ENCODE assay signal across 17 cellular contexts in the genomic region with DNA sequence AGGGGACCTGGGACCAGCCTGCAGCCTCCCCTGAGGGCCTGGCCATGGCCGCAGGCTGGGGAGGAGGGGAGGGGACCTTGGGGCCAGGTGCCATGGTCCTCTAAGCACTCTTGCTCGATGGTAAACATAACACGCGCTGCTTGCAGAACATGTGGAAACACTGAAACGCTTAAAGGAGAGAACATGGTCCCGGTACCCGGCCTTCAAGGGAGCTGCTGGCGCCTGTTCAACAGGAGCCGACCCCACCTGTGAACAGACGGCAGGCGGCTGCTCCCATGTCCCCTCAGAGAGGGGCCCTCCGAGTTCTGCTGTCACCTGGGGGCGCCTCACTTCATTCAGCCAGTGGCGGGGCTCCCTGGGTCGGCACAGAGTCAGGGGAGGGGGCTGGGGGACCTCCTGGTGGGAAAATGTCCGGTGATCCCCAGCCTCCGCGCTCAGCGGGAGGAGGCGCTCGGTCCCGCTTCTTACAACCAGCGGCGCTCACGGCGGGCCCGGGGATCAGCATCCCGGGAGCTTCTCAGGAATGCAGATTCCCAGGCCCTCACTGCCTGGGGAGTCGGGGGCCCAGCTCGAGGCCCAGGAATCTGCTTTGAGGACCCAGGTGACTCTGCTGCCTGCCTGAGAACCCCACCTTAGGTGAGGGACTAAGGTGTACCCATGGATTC. TPM values are rescaled to one million over a fixed set of nuclear protein-coding genes. Genes with fewer than 3 reads are reported as not detected.
A peak's percentile ranks its signal among the peaks of the same experiment; 100 is the strongest.
DNase-seq lines count a peak whose midpoint lies in the region; ATAC-seq and TF ChIP-seq lines count a peak whose summit lies in the region.
"Had no signal": no experiment of that assay in that cellular context is flagged by ENCODE, and none has a peak within 500 bp of the region (broad histone marks: within the 10 kb centered on the region; RNA-seq: fewer than 3 reads in every experiment).

No MANE protein-coding gene starts in this region.

- no peaks in the 10 kb centered on the region for H3K36me3 Mint-ChIP-seq in endodermal cell (ENCODE audit: low read depth)
- H3K36me3 Mint-ChIP-seq in CD8-positive, alpha-beta T cell, result no peaks in the 10 kb centered on the region
- H3K36me3 Mint-ChIP-seq: CD14-positive monocyte had no signal

- no peaks in the 10 kb centered on the region for H3K4me1 Mint-ChIP-seq in endodermal cell
- no peaks in the 10 kb centered on the region for H3K4me1 Mint-ChIP-seq in CD8-positive, alpha-beta T cell (ENCODE audit: low read depth)
- H3K4me1 Mint-ChIP-seq: CD14-positive monocyte had no signal

- no peak overlapping the region for H3K27ac Mint-ChIP-seq in endodermal cell
- H3K27ac Mint-ChIP-seq in CD8-positive, alpha-beta T cell, result no peak overlapping the region
- H3K27ac Mint-ChIP-seq: CD14-positive monocyte had no signal

- H3K36me3 ChIP-seq in HEK293 (ENCODE audit: control insufficient read depth in 2 of 2, insufficient read depth in 1 of 2, low read length in 2 of 2), result no peaks in the 10 kb centered on the region
- no peaks in the 10 kb centered on the region for H3K36me3 ChIP-seq in endodermal cell (ENCODE audit: control insufficient read depth, insufficient read depth, low read length)
- H3K36me3 ChIP-seq in aorta (ENCODE audit: control insufficient read depth in 1 of 2, insufficient read depth in 2 of 2, low read length in 1 of 2), result no peaks in the 10 kb centered on the region
- H3K36me3 ChIP-seq in CD8-positive, alpha-beta T cell (ENCODE audit: insufficient read depth, low read length), result no peaks in the 10 kb centered on the region
- H3K36me3 ChIP-seq: Peyer's patch had no signal

- DNase-seq in NCI-H1417 (lab: John Stamatoyannopoulos, UW) (peak in 2 of 3 experiments; percentile 58 to 74), NCI-H1417 treated with DMSO at 0.1 percent for 48 hours (lab: John Stamatoyannopoulos, UW) (no peak), COLO668 (lab: John Stamatoyannopoulos, UW; ENCODE audit: unreplicated experiment) (peak; percentile 31), endodermal cell (no peak), aorta (no peak)
- DNase-seq in CD8-positive, alpha-beta T cell, result no peak
- DNase-seq: EL, NCI-H1694 treated with DMSO at 0.1 percent for 48 hours, NCI-H526 treated with DMSO at 0.1 percent for 48 hours, Peyer's patch, Right ventricle myocardium superior, SK-N-SH, T-helper 1 cell had no signal

- H3K9me3 ChIP-seq in HEK293 (ENCODE audit: control insufficient read depth, insufficient read depth, low read depth, low read length), result no peaks in the 10 kb centered on the region
- H3K9me3 ChIP-seq in endodermal cell (ENCODE audit: control insufficient read depth, low read length), result no peaks in the 10 kb centered on the region
- no peaks in the 10 kb centered on the region for H3K9me3 ChIP-seq in aorta (ENCODE audit: control insufficient read depth, low read length)
- no peaks in the 10 kb centered on the region for H3K9me3 ChIP-seq in CD8-positive, alpha-beta T cell (ENCODE audit: low read length)
- H3K9me3 ChIP-seq: Peyer's patch, SK-N-SH had no signal

- POLR2A ChIA-PET in HEK293 (lab: Yijun Ruan, JAX), result no interaction called here
- POLR2A ChIA-PET in CD8-positive, alpha-beta T cell (lab: Charles Lee), result no interaction called here

- H3K4me1 ChIP-seq in HEK293 (ENCODE audit: control insufficient read depth, insufficient read depth, low read length) (no peaks in the 10 kb centered on the region; the same call in 1 of the 2 replicates), endodermal cell (ENCODE audit: control insufficient read depth, insufficient read depth, low read length) (peaks cover 5% of the 10 kb centered on the region), aorta (ENCODE audit: control insufficient read depth in 1 of 2, insufficient read depth in 2 of 2, low read length in 2 of 2) (no peaks in the 10 kb centered on the region)
- H3K4me1 ChIP-seq in CD8-positive, alpha-beta T cell (ENCODE audit: insufficient read depth, low read length), result no peaks in the 10 kb centered on the region
- H3K4me1 ChIP-seq: Peyer's patch had no signal

- H3K27ac ChIP-seq in HEK293 (ENCODE audit: extremely low read depth, low read depth, low read length) (no peak overlapping the region), endodermal cell (ENCODE audit: low read depth, low read length) (no peak overlapping the region), aorta (ENCODE audit: low read depth in 1 of 2, low read length in 2 of 2) (no peak overlapping the region)
- no peak overlapping the region for H3K27ac ChIP-seq in CD8-positive, alpha-beta T cell (ENCODE audit: low read depth, low read length)
- H3K27ac ChIP-seq: Peyer's patch had no signal

- TF ChIP-seq CTCF in HEK293 (tag by site-specific recombination; IDR thresholded peaks at IDR 0.05) (no peak), endodermal cell (conservative IDR thresholded peaks at IDR 0.05) (no peak)
- no peak for TF ChIP-seq CTCF in CD8-positive, alpha-beta T cell (IDR thresholded peaks at IDR 0.05)

- H3K9ac ChIP-seq in endodermal cell (ENCODE audit: extremely low read depth, low read length, poor library complexity, severe bottlenecking), result no peak overlapping the region
- H3K9ac ChIP-seq: SK-N-SH had no signal

- H3K4me3 ChIP-seq in HEK293 (ENCODE audit: low read depth, low read length) (no peak overlapping the region), endodermal cell (ENCODE audit: low read length) (no peak overlapping the region), aorta (ENCODE audit: low read length in 2 of 2) (no peak overlapping the region)
- H3K4me3 ChIP-seq in CD8-positive, alpha-beta T cell (ENCODE audit: low read depth, low read length), result no peak overlapping the region
- H3K4me3 ChIP-seq: K562, Peyer's patch had no signal

- intact Hi-C loops in aorta (cut with DNase I), result no loop called here
- intact Hi-C loops in CD8-positive, alpha-beta T cell (cut with DNase I, micrococcal nuclease), result no loop called here

- H3K4me3 Mint-ChIP-seq in endodermal cell, result peak overlapping the region; percentile 34
- H3K4me3 Mint-ChIP-seq in CD8-positive, alpha-beta T cell, result no peak overlapping the region

- H3K27me3 ChIP-seq in endodermal cell (ENCODE audit: control insufficient read depth, insufficient read depth, low read length, poor library complexity, severe bottlenecking), result peaks cover 18% of the 10 kb centered on the region
- no peaks in the 10 kb centered on the region for H3K27me3 ChIP-seq in aorta (ENCODE audit: control insufficient read depth in 1 of 2, insufficient read depth in 2 of 2, low read length in 1 of 2)
- H3K27me3 ChIP-seq in CD8-positive, alpha-beta T cell (ENCODE audit: insufficient read depth, low read length), result no peaks in the 10 kb centered on the region

- H3K9me3 Mint-ChIP-seq in endodermal cell, result no peaks in the 10 kb centered on the region
- no peaks in the 10 kb centered on the region for H3K9me3 Mint-ChIP-seq in CD8-positive, alpha-beta T cell

- ATAC-seq in aorta (ENCODE audit: low FRiP score) (no peak), HG03280 (IDR thresholded peaks at IDR 0.05; ENCODE audit: unreplicated experiment) (no peak)
- no peak for ATAC-seq in CD8-positive, alpha-beta T cell

- WGBS in endodermal cell (ENCODE audit: insufficient coverage in 1 of 2, insufficient read length in 1 of 2), 2 experiments, result 55 to 69% methylated on average over 6 to 29 of the region's 30 CpGs
- 5 to 7% methylated on average over 30 of the region's 30 CpGs for WGBS in aorta, 2 donors

- CTCF ChIA-PET in HEK293 (lab: Yijun Ruan, JAX), result interaction anchor here (0.6 kb wide), 4 partner anchors 14 to 259 kb away, joined by 3 to 5 read pairs (median 4); no protein-coding TSS in a partner anchor
- CTCF ChIA-PET in CD8-positive, alpha-beta T cell (lab: Charles Lee), result interaction anchor here (1.6 kb wide), 1 partner anchor 17 kb away, joined by 6 read pairs; no protein-coding TSS in a partner anchor

- peaks cover 10% of the 10 kb centered on the region for H3K27me3 Mint-ChIP-seq in endodermal cell (ENCODE audit: insufficient read depth)
- peaks cover 17% of the 10 kb centered on the region for H3K27me3 Mint-ChIP-seq in CD8-positive, alpha-beta T cell (ENCODE audit: low read depth)

TF ChIP-seq in HEK293, 187 proteins besides CTCF, POLR2A, EP300 and RAD21 (continues in another document):
- no peak for TF ChIP-seq ZNF530 (tag by site-specific recombination; IDR thresholded peaks at IDR 0.05; ENCODE audit: low read depth)
- TF ChIP-seq ZNF843 (tag by site-specific recombination; IDR thresholded peaks at IDR 0.05), result no peak
- TF ChIP-seq ZNF600 (tag by site-specific recombination; IDR thresholded peaks at IDR 0.05), result peak; percentile 64
- no peak for TF ChIP-seq RBAK (tag by site-specific recombination; IDR thresholded peaks at IDR 0.05)
- TF ChIP-seq ZFP3 (tag by site-specific recombination; IDR thresholded peaks at IDR 0.05; ENCODE audit: low read depth), result no peak
- peak; percentile 47 for TF ChIP-seq GLIS1 (tag by site-specific recombination; IDR thresholded peaks at IDR 0.05)
- TF ChIP-seq ZNF433 (tag by site-specific recombination; IDR thresholded peaks at IDR 0.05; ENCODE audit: low read depth), result no peak
- no peak for TF ChIP-seq HOXC10 (CRISPR knock-in tag; IDR thresholded peaks at IDR 0.05)
- TF ChIP-seq ZNF184 (tag by site-specific recombination; IDR thresholded peaks at IDR 0.05), result no peak

RNA-seq across cellular contexts. Expression of gene SSTR5, which starts 0.9 kb away (rescaled TPM):
- total RNA-seq in endodermal cell, result 1 to 10 TPM in 1 of 2 donors, under 1 TPM in 1; 0.64 to 1.3 TPM
- 0.18 TPM for polyA plus RNA-seq in endodermal cell (2013, experiment 1 of 2)
- not detected for polyA plus RNA-seq in endodermal cell (2013, experiment 2 of 2)
- under 1 TPM in 1 of 2 donors, not detected in 1; 0.26 TPM for total RNA-seq in aorta
- polyA plus RNA-seq in aorta, result under 1 TPM; 0.49 to 0.75 TPM
- not detected for total RNA-seq in CD8-positive, alpha-beta T cell
- total RNA-seq: K562 had no signal
- polyA plus RNA-seq: CD14-positive monocyte, K562, SK-N-SH had no signal

RNA-seq across cellular contexts. Expression of gene C1QTNF8, which starts 24.4 kb away (rescaled TPM):
- total RNA-seq in endodermal cell, result under 1 TPM; 0.15 to 0.20 TPM
- polyA plus RNA-seq in endodermal cell (2013, experiment 1 of 2), result not detected
- polyA plus RNA-seq in endodermal cell (2013, experiment 2 of 2), result not detected
- 1 to 10 TPM in 1 of 2 donors, not detected in 1; 1.4 TPM for total RNA-seq in aorta
- 1 to 10 TPM in 1 of 2 donors, not detected in 1; 1.2 TPM for polyA plus RNA-seq in aorta
- total RNA-seq in CD8-positive, alpha-beta T cell, result not detected
- total RNA-seq: K562, Peyer's patch had no signal
- polyA plus RNA-seq: CD14-positive monocyte, K562, SK-N-SH had no signal

Comparison
In these comparisons a context has a peak if more than half of its experiments do, and no peak if none do; other contexts are left out.
1. DNase-seq: peak in NCI-H1417 (2 of 3) and COLO668 (single experiment); none in NCI-H1417 treated with DMSO at 0.1 percent for 48 hours (single experiment), endodermal cell (single experiment), aorta (0 of 2) and CD8-positive, alpha-beta T cell (0 of 7).